ENCODE assay signal across 15 cellular contexts in the genomic region with DNA sequence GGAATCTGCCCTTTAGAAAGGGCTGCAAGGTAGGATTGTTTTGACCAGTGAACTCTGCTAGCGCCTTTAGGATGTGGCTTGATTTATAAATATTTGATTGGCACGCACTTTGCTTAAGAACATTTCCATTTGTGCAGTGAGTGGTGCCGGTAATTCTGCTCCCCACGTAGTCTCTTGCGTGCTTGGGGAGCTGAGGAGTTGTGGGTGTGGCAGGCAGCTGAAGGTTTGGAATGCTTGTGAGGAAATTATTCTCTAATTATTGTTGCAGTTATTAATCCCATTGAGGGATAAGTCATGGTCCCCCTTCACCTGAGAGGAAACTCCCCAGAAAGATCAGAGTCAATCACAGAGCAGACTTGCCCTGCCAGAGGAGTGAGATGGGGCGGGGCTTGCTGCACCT.
DNase-seq lines count a peak whose midpoint lies in the region; ATAC-seq and TF ChIP-seq lines count a peak whose summit lies in the region.
"Had no signal": no experiment of that assay in that cellular context is flagged by ENCODE, and none has a peak within 500 bp of the region (broad histone marks: within the 10 kb centered on the region; RNA-seq: fewer than 3 reads in every experiment).

No MANE protein-coding gene starts in this region.

- CTCF ChIA-PET in Calu3 (lab: Charles Lee): interaction anchor here (0.7 to 2.4 kb wide), 3 partner anchors 36 to 104 kb away, joined by 5 to 8 read pairs (median 6); no protein-coding TSS in a partner anchor
- CTCF ChIA-PET in CD4-positive, alpha-beta memory T cell (lab: Charles Lee; ENCODE audit: partially characterized antibody): interaction anchor here (0.5 to 3.0 kb wide), 4 partner anchors 14 to 935 kb away, joined by 3 to 9 read pairs (median 4); no protein-coding TSS in a partner anchor

- no peaks in the 10 kb centered on the region for H3K9me3 Mint-ChIP-seq in Calu3 (ENCODE audit: low read depth, unreplicated experiment)
- H3K9me3 Mint-ChIP-seq in endothelial cell (ENCODE audit: unreplicated experiment): no peaks in the 10 kb centered on the region
- no peaks in the 10 kb centered on the region for H3K9me3 Mint-ChIP-seq in CD4-positive, alpha-beta memory T cell
- H3K9me3 Mint-ChIP-seq: CD4-positive, alpha-beta T cell had no signal

- H3K36me3 ChIP-seq in lower lobe of right lung: no peaks in the 10 kb centered on the region
- H3K36me3 ChIP-seq in CD4-positive, alpha-beta memory T cell (ENCODE audit: insufficient read depth, low read length): no peaks in the 10 kb centered on the region
- H3K36me3 ChIP-seq: HAP-1 had no signal

- no peaks in the 10 kb centered on the region for H3K27me3 ChIP-seq in lower lobe of right lung (ENCODE audit: low read depth)
- H3K27me3 ChIP-seq in CD4-positive, alpha-beta memory T cell (ENCODE audit: insufficient read depth, low read length): no peaks in the 10 kb centered on the region

- no peaks in the 10 kb centered on the region for H3K4me1 ChIP-seq in lower lobe of right lung
- peaks cover 5% of the 10 kb centered on the region for H3K4me1 ChIP-seq in CD4-positive, alpha-beta memory T cell (ENCODE audit: insufficient read depth, low read length)
- H3K4me1 ChIP-seq: HAP-1 had no signal

- H3K9me3 ChIP-seq in lower lobe of right lung: no peaks in the 10 kb centered on the region
- H3K9me3 ChIP-seq in CD4-positive, alpha-beta memory T cell (ENCODE audit: control insufficient read depth in 1 of 2, low read length in 2 of 2): no peaks in the 10 kb centered on the region
- H3K9me3 ChIP-seq: HAP-1 had no signal

- H3K4me3 Mint-ChIP-seq in Calu3 (ENCODE audit: low read depth, unreplicated experiment): no peak overlapping the region
- no peak overlapping the region for H3K4me3 Mint-ChIP-seq in endothelial cell (ENCODE audit: unreplicated experiment)
- no peak overlapping the region for H3K4me3 Mint-ChIP-seq in CD4-positive, alpha-beta memory T cell
- H3K4me3 Mint-ChIP-seq: CD4-positive, alpha-beta T cell had no signal

- H3K4me3 ChIP-seq in lower lobe of right lung: no peak overlapping the region
- no peak overlapping the region for H3K4me3 ChIP-seq in CD4-positive, alpha-beta memory T cell (ENCODE audit: low read length in 2 of 2)
- H3K4me3 ChIP-seq: HAP-1 had no signal

- TF ChIP-seq CTCF in Calu3 (IDR thresholded peaks at IDR 0.05; ENCODE audit: unreplicated experiment) (no peak), endothelial cell (IDR thresholded peaks at IDR 0.05; ENCODE audit: unreplicated experiment) (no peak), lower lobe of right lung (IDR thresholded peaks at IDR 0.05) (no peak), omental fat pad (IDR thresholded peaks at IDR 0.05) (no peak)

- DNase-seq in Calu3 (peak; percentile 37), endothelial cell (ENCODE audit: low spot score) (no peak), lower lobe of right lung (peak; percentile 59), omental fat pad (ENCODE audit: low spot score) (no peak), NCI-H2081 treated with DMSO at 0.1 percent for 48 hours (lab: John Stamatoyannopoulos, UW) (no peak)
- DNase-seq in activated naive CD4-positive, alpha-beta T cell treated with Interleukin-2 at 50 U/mL for 16 hours: no peak
- no peak for DNase-seq in CD4-positive, alpha-beta memory T cell
- DNase-seq: ACHN; C1 segment of cervical spinal cord; CD4-positive, alpha-beta T cell; DMS153; DMS79 treated with DMSO at 0.1 percent for 48 hours; EL had no signal

- POLR2A ChIA-PET in CD4-positive, alpha-beta memory T cell (lab: Charles Lee; ENCODE audit: partially characterized antibody): no interaction called here

- H3K36me3 Mint-ChIP-seq in Calu3 (ENCODE audit: insufficient read depth, unreplicated experiment): no peaks in the 10 kb centered on the region
- no peaks in the 10 kb centered on the region for H3K36me3 Mint-ChIP-seq in endothelial cell (ENCODE audit: low read depth, unreplicated experiment)
- H3K36me3 Mint-ChIP-seq in CD4-positive, alpha-beta memory T cell: no peaks in the 10 kb centered on the region

- H3K27me3 Mint-ChIP-seq in Calu3 (ENCODE audit: unreplicated experiment) (peaks cover 38% of the 10 kb centered on the region), endothelial cell (ENCODE audit: unreplicated experiment) (no peaks in the 10 kb centered on the region)
- H3K27me3 Mint-ChIP-seq in CD4-positive, alpha-beta memory T cell: peaks cover 12 to 24% of the 10 kb centered on the region in 2 donors

- peak overlapping the region; percentile 9 for H3K27ac ChIP-seq in lower lobe of right lung
- no peak overlapping the region for H3K27ac ChIP-seq in CD4-positive, alpha-beta memory T cell (ENCODE audit: low read depth, low read length)

- ATAC-seq in lower lobe of right lung (peak; percentile 82 to 84), omental fat pad (ENCODE audit: low FRiP score) (peak; percentile 72), GM18520 (IDR thresholded peaks at IDR 0.05; ENCODE audit: unreplicated experiment) (no peak)

- H3K4me1 Mint-ChIP-seq in Calu3 (ENCODE audit: low read depth, unreplicated experiment) (peaks cover 16% of the 10 kb centered on the region), endothelial cell (ENCODE audit: unreplicated experiment) (peaks cover 21% of the 10 kb centered on the region)
- H3K4me1 Mint-ChIP-seq in CD4-positive, alpha-beta memory T cell: peaks cover 0 to 6% (median 3%) of the 10 kb centered on the region in 4 donors

- no TSS peak for BruUV-seq in Calu3 (replicated peaks; lab: Mats Ljungman, UMichigan)

- intact Hi-C loops in Calu3 (cut with micrococcal nuclease; ENCODE audit: unreplicated experiment) (no loop called here), lower lobe of right lung (cut with DNase I) (no loop called here)
- intact Hi-C loops in CD4-positive, alpha-beta memory T cell (cut with micrococcal nuclease): no loop called here

- no peak overlapping the region for H3K27ac Mint-ChIP-seq in Calu3 (ENCODE audit: unreplicated experiment)
- H3K27ac Mint-ChIP-seq in endothelial cell (ENCODE audit: unreplicated experiment): peak overlapping the region; percentile 22
- peak overlapping the region in 1 of 7 donors; percentile 25 for H3K27ac Mint-ChIP-seq in CD4-positive, alpha-beta memory T cell
- H3K27ac Mint-ChIP-seq: CD4-positive, alpha-beta T cell had no signal

Comparison
In these comparisons a context has a peak if more than half of its experiments do, and no peak if none do; other contexts are left out.
1. DNase-seq: peak in Calu3 (single experiment) and lower lobe of right lung (single experiment); none in endothelial cell (single experiment), omental fat pad (single experiment), activated naive CD4-positive, alpha-beta T cell treated with Interleukin-2 at 50 U/mL for 16 hours (single experiment), CD4-positive, alpha-beta memory T cell (0 of 5) and NCI-H2081 treated with DMSO at 0.1 percent for 48 hours (single experiment).